Comparison of ENCODE assay signal across 11 cellular contexts in the genomic region with DNA sequence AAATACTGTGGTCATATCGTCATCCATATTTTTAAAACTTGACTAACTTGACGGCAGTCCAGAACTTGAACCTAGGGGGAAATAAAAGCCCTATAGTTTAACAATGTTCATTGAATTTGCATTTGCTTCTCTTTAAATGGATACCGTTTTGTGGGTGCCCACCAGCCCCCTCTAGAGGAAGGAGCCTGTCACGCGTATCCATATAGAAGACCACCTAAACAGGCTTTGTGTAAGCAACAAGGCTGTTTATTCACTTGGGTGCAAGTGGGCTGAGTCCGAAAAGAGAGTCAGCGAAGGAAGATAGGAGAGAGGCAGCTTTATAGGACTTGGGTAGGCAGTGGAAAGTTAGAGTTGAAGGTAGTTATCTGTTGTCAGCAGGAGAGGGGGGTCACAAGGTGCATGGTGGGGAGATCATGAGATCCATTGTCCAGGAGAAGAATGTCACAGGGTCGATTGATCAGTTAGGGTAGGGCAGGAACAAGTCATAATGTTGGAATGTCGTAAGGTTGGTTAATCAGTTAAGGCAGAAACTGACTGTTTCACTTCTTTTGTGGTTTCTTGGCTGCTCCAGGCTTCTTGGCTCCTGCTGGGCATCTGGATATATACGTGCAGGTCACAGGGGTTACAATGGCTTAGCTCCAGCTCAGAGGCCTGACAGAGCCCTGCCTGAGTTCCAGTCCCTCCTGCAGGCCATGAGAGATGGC. TPM values are rescaled to one million over a fixed set of nuclear protein-coding genes. Genes with fewer than 3 reads are reported as not detected.
DNase-seq lines count a peak whose midpoint lies in the region; ATAC-seq, FAIRE-seq and TF ChIP-seq lines count a peak whose summit lies in the region.
"Had no signal": no experiment of that assay in that cellular context is flagged by ENCODE, and none has a peak within 500 bp of the region (broad histone marks: within the 10 kb centered on the region; RNA-seq: fewer than 3 reads in every experiment).

No MANE protein-coding gene starts in this region.

- TF ChIP-seq RAD21 in HCT116 (IDR thresholded peaks at IDR 0.05; ENCODE audit: low read depth) = no peak

- H3K4me3 ChIP-seq in BE2C (ENCODE audit: low read depth, low read length) (no peak overlapping the region), HCT116 (replicated peaks in 1 of 2; ENCODE audit: low read depth in 1 of 2, low read length in 2 of 2) (peak overlapping the region in 1 of 2 experiments; percentile 7; a peak in 1 of 4 replicates), iPS-18c (ENCODE audit: insufficient read depth, low read depth, low read length) (peak overlapping the region; percentile 20; the same call in 1 of the 2 replicates)

- FAIRE-seq in GM12891 (lab: Jason Lieb, UNC) = no peak

- DNase-seq in BE2C (no peak), HCT116 (ENCODE audit: low read depth, low spot score) (peak; percentile 69), GM12891 (ENCODE audit: insufficient read length, low spot score) (no peak), iPS-NIHi7 (ENCODE audit: extremely low spot score) (no peak)
- DNase-seq: Caco-2; stimulated activated CD4-positive, alpha-beta T cell treated with anti-CD3 and anti-CD28 coated beads, Interleukin-12 subunit alpha, Interleukin-12 subunit beta, amount 100 ng/mL, for 4 hours; stimulated activated CD8-positive, alpha-beta memory T cell treated with anti-CD3 and anti-CD28 coated beads, Interleukin-4, amount 100 ng/mL, for 48 hours had no signal

- RAD21 ChIA-PET in HCT116 (lab: Charles Lee; ENCODE audit: low non-redundant PET in 1 of 2, low total read pairs in 2 of 2, uncharacterized antibody in 2 of 2, unreplicated experiment in 2 of 2) = no interaction called here

- H2AFZ ChIP-seq in HCT116 (ENCODE audit: low read depth, low read length, poor library complexity, severe bottlenecking) = no peak overlapping the region

- CTCF ChIA-PET in HCT116 (lab: Charles Lee) = no interaction called here

- POLR2A ChIA-PET in HCT116 (lab: Charles Lee) = no interaction called here

- H3K4me2 ChIP-seq in HCT116 (ENCODE audit: low read length) = peak overlapping the region; percentile 38

- no TSS peak for BruUV-seq in HCT116 (replicated peaks; lab: Mats Ljungman, UMichigan)

- peak overlapping the region; percentile 42 for H3K9ac ChIP-seq in HCT116 (ENCODE audit: low read length)

- H3K4me1 ChIP-seq in BE2C (no peaks in the 10 kb centered on the region), HCT116 (ENCODE audit: control insufficient read depth in 1 of 2, insufficient read depth in 2 of 2, low read length in 2 of 2) (peaks cover 26 to 85% of the 10 kb centered on the region in 2 experiments)
- H3K4me1 ChIP-seq: Caco-2 had no signal

- no peaks in the 10 kb centered on the region for H4K20me1 ChIP-seq in HCT116 (ENCODE audit: insufficient read depth)

- no peaks in the 10 kb centered on the region for H3K36me3 ChIP-seq in BE2C
- peaks cover 0 to 12% of the 10 kb centered on the region in 2 experiments; a peak in 1 of 4 replicates for H3K36me3 ChIP-seq in HCT116 (ENCODE audit: control insufficient read depth in 1 of 2, insufficient read depth in 2 of 2, low read length in 2 of 2)

- H3K27me3 ChIP-seq in BE2C = no peaks in the 10 kb centered on the region; the same call in 1 of the 2 replicates
- H3K27me3 ChIP-seq in HCT116 (ENCODE audit: insufficient read depth, low read length) = no peaks in the 10 kb centered on the region

- intact Hi-C loops in HCT116 (cut with micrococcal nuclease) = no loop called here

- ATAC-seq in HCT116 = peak; percentile 23
- no peak for ATAC-seq in HG03342 (IDR thresholded peaks at IDR 0.05; ENCODE audit: unreplicated experiment)
- ATAC-seq in GM18520 (IDR thresholded peaks at IDR 0.05; ENCODE audit: unreplicated experiment) = no peak

- H3K9me3 ChIP-seq in BE2C (no peaks in the 10 kb centered on the region), HCT116 (ENCODE audit: control insufficient read depth in 1 of 2, insufficient read depth in 1 of 2, low read depth in 1 of 2, low read length in 2 of 2) (peaks cover 0 to 12% of the 10 kb centered on the region in 2 experiments; a peak in 1 of 4 replicates), iPS-18c (ENCODE audit: control insufficient read depth, insufficient read depth, low read length) (no peaks in the 10 kb centered on the region)

- H3K27ac ChIP-seq in HCT116 (ENCODE audit: low read depth, low read length) (peak overlapping the region; percentile 39), VCaP (no peak overlapping the region)

- no peaks in the 10 kb centered on the region for H3K9me2 ChIP-seq in HCT116 (ENCODE audit: insufficient read depth)

- TF ChIP-seq POLR2A in HCT116 (IDR thresholded peaks at IDR 0.05; ENCODE audit: borderline replicate concordance, extremely low read depth, insufficient read depth, insufficient read length) (no peak), GM12891 (IDR thresholded peaks at IDR 0.05; ENCODE audit: low read depth, low read length) (no peak)

- peak; percentile 46 for TF ChIP-seq CTCF in BE2C (IDR thresholded peaks at IDR 0.05; ENCODE audit: low read depth, low read length)
- TF ChIP-seq CTCF in HCT116 (IDR thresholded peaks at IDR 0.05 in 2 of 3, conservative IDR thresholded peaks at IDR 0.05 in 1 of 3; ENCODE audit: borderline replicate concordance in 1 of 3, insufficient read depth in 1 of 3, low read depth in 2 of 3, low read length in 2 of 3) = peak in 2 of 3 experiments; percentile 52 to 63; a peak in 4 of 6 replicates
- peak; percentile 39 for TF ChIP-seq CTCF in VCaP (conservative IDR thresholded peaks at IDR 0.05)

- no peaks in the 10 kb centered on the region; the same call in 1 of the 2 replicates for H3K79me2 ChIP-seq in HCT116 (ENCODE audit: insufficient read depth, low read length)

TF ChIP-seq in HCT116, 20 proteins besides CTCF, POLR2A, EP300 and RAD21 (continues in another document):
- no peak for TF ChIP-seq JUND (IDR thresholded peaks at IDR 0.05)
- TF ChIP-seq, protein P1, sequence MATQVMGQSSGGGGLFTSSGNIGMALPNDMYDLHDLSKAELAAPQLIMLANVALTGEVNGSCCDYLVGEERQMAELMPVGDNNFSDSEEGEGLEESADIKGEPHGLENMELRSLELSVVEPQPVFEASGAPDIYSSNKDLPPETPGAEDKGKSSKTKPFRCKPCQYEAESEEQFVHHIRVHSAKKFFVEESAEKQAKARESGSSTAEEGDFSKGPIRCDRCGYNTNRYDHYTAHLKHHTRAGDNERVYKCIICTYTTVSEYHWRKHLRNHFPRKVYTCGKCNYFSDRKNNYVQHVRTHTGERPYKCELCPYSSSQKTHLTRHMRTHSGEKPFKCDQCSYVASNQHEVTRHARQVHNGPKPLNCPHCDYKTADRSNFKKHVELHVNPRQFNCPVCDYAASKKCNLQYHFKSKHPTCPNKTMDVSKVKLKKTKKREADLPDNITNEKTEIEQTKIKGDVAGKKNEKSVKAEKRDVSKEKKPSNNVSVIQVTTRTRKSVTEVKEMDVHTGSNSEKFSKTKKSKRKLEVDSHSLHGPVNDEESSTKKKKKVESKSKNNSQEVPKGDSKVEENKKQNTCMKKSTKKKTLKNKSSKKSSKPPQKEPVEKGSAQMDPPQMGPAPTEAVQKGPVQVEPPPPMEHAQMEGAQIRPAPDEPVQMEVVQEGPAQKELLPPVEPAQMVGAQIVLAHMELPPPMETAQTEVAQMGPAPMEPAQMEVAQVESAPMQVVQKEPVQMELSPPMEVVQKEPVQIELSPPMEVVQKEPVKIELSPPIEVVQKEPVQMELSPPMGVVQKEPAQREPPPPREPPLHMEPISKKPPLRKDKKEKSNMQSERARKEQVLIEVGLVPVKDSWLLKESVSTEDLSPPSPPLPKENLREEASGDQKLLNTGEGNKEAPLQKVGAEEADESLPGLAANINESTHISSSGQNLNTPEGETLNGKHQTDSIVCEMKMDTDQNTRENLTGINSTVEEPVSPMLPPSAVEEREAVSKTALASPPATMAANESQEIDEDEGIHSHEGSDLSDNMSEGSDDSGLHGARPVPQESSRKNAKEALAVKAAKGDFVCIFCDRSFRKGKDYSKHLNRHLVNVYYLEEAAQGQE (IDR thresholded peaks at IDR 0.05; ENCODE audit: low read depth) = no peak
- TF ChIP-seq POLR2AphosphoS5 (IDR thresholded peaks at IDR 0.05; ENCODE audit: low read depth, low read length) = no peak
- no peak for TF ChIP-seq CBX3 (IDR thresholded peaks at IDR 0.05; ENCODE audit: low read depth)
- no peak for TF ChIP-seq CEBPB (IDR thresholded peaks at IDR 0.05; ENCODE audit: low read depth)
- no peak for TF ChIP-seq SP1 (IDR thresholded peaks at IDR 0.05; ENCODE audit: low read depth)

TF ChIP-seq in GM12891, 5 proteins besides CTCF, POLR2A, EP300 and RAD21:
- no peak for TF ChIP-seq SPI1 (IDR thresholded peaks at IDR 0.05; ENCODE audit: low read depth, low read length)

RNA-seq across cellular contexts. Expression of a gene that starts 42.5 kb away (rescaled TPM):
- polyA plus RNA-seq in BE2C (2012; ENCODE audit: insufficient read depth, insufficient read length, low read depth) = 118 TPM
- 173 TPM for total RNA-seq in HCT116 (2021; ENCODE audit: unreplicated experiment)
- 96.3 and 102 TPM in 2 replicates for polyA plus RNA-seq in HCT116 (2012)
- 52.8 TPM for polyA plus RNA-seq in GM12891 (2012; ENCODE audit: low read depth, missing spikeins)
